Comparison of ENCODE assay signal across 12 cellular contexts in the genomic region with DNA sequence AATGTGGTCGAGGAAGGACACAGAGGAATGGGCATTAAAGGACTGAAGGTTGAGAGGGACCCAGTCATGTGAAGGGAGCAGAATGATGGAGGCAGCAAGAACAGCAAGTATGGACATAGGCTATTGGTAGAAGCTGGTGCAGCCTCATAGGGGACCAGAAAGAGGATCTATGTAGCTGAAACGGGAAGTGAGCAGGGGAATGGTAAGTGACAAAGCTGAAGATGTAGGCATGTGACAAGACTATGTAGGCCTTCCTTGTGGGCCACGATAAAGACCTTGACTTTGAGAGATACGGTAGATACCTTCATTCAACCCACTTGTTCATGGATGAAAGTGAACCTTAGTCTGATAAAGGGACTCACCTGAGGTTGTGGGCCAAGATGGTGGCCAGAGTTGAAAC. TPM values are rescaled to one million over a fixed set of nuclear protein-coding genes. Genes with fewer than 3 reads are reported as not detected.
A peak's percentile ranks its signal among the peaks of the same experiment; 100 is the strongest.
DNase-seq lines count a peak whose midpoint lies in the region; ATAC-seq and TF ChIP-seq lines count a peak whose summit lies in the region.
"Had no signal": no experiment of that assay in that cellular context is flagged by ENCODE, and none has a peak within 500 bp of the region (broad histone marks: within the 10 kb centered on the region; RNA-seq: fewer than 3 reads in every experiment).

No MANE protein-coding gene starts in this region.

- no peak for TF ChIP-seq EP300 in esophagus muscularis mucosa (IDR thresholded peaks at IDR 0.05)

- H3K27me3 ChIP-seq in HL-60 (ENCODE audit: insufficient read depth, poor library complexity, severe bottlenecking): no peaks in the 10 kb centered on the region
- no peaks in the 10 kb centered on the region for H3K27me3 ChIP-seq in esophagus muscularis mucosa
- H3K27me3 ChIP-seq: ascending aorta had no signal

- H3K27ac ChIP-seq in HL-60 (replicated peaks) (no peak overlapping the region), esophagus muscularis mucosa (replicated peaks in 1 of 4) (no peak overlapping the region)
- H3K27ac ChIP-seq: ascending aorta, C4-2B had no signal

- TF ChIP-seq POLR2A in esophagus muscularis mucosa (IDR thresholded peaks at IDR 0.05; ENCODE audit: low read depth): no peak

- ATAC-seq in GM18498 (IDR thresholded peaks at IDR 0.05; ENCODE audit: unreplicated experiment): peak; percentile 65
- peak; percentile 47 for ATAC-seq in GM21528 (IDR thresholded peaks at IDR 0.05; ENCODE audit: low FRiP score, unreplicated experiment)
- ATAC-seq: T-helper 17 cell had no signal

- TF ChIP-seq CTCF in HL-60 (IDR thresholded peaks at IDR 0.05; ENCODE audit: insufficient read depth, low read length) (no peak), chondrocyte (IDR thresholded peaks at IDR 0.05) (no peak), esophagus muscularis mucosa (IDR thresholded peaks at IDR 0.05) (no peak)

- H3K9me3 ChIP-seq in esophagus muscularis mucosa: no peaks in the 10 kb centered on the region
- H3K9me3 ChIP-seq: ascending aorta had no signal

- H3K4me1 Mint-ChIP-seq in chondrocyte (ENCODE audit: low read depth): peaks cover 26% of the 10 kb centered on the region

- H3K4me3 ChIP-seq in HL-60 (replicated peaks; ENCODE audit: insufficient read depth, low read length): no peak overlapping the region
- no peak overlapping the region for H3K4me3 ChIP-seq in esophagus muscularis mucosa
- H3K4me3 ChIP-seq: ascending aorta had no signal

- H3K4me1 ChIP-seq in esophagus muscularis mucosa: peaks cover 27 to 57% (median 43%) of the 10 kb centered on the region in 4 donors

- peaks cover 3% of the 10 kb centered on the region for H3K36me3 Mint-ChIP-seq in chondrocyte (ENCODE audit: low read depth)

- H3K4me3 Mint-ChIP-seq in chondrocyte (ENCODE audit: unreplicated experiment): no peak overlapping the region
- H3K4me3 Mint-ChIP-seq: T-helper 17 cell had no signal

- H3K36me3 ChIP-seq in esophagus muscularis mucosa: peaks cover 0 to 4% (median 2%) of the 10 kb centered on the region in 4 donors
- H3K36me3 ChIP-seq: ascending aorta had no signal

- intact Hi-C loops in esophagus muscularis mucosa (cut with DNase I): no loop called here

- peak; percentile 21 to 81 for DNase-seq in HL-60 (ENCODE audit: low read depth in 1 of 2, low spot score in 1 of 2)
- no peak for DNase-seq in chondrocyte (ENCODE audit: low spot score)
- no peak for DNase-seq in esophagus muscularis mucosa (ENCODE audit: extremely low spot score)
- no peak for DNase-seq in AG20443 (ENCODE audit: low spot score)
- DNase-seq in NCI-H446 (lab: John Stamatoyannopoulos, UW): no peak
- no peak for DNase-seq in stimulated activated CD4-positive, alpha-beta T cell treated with anti-CD3 and anti-CD28 coated beads, Interleukin-4, amount 100 ng/mL, for 4 hours
- DNase-seq: midbrain, T-helper 17 cell had no signal

- peak overlapping the region; percentile 6 for H3K27ac Mint-ChIP-seq in chondrocyte (ENCODE audit: unreplicated experiment)
- H3K27ac Mint-ChIP-seq: T-helper 17 cell had no signal

- no peaks in the 10 kb centered on the region for H3K9me3 Mint-ChIP-seq in chondrocyte (ENCODE audit: low read depth)

- WGBS in esophagus muscularis mucosa: 80% methylated on average over 4 of the region's 4 CpGs

- no peaks in the 10 kb centered on the region for H3K27me3 Mint-ChIP-seq in chondrocyte (ENCODE audit: low read depth)

RNA-seq across cellular contexts. Expression of a gene that starts 3.5 kb away (rescaled TPM):
- total RNA-seq in chondrocyte (36.0 to 45.1 TPM (median 38.4 TPM) in 3 replicates), esophagus muscularis mucosa (10 to 100 TPM; 40.4 to 54.3 (median 44.7) TPM)

Comparison
In these comparisons a context has a peak if more than half of its experiments do, and no peak if none do; other contexts are left out.
1. DNase-seq: peak in HL-60 (2 of 2); none in chondrocyte (single experiment), esophagus muscularis mucosa (single experiment), AG20443 (single experiment), NCI-H446 (0 of 2) and stimulated activated CD4-positive, alpha-beta T cell treated with anti-CD3 and anti-CD28 coated beads, Interleukin-4, amount 100 ng/mL, for 4 hours (0 of 2).